In genomic region chr12:24838531-24838950, GRCh38 we compare ENCODE assay signal across 8 cellular contexts.
DNase-seq lines count a peak whose midpoint lies in the region; ATAC-seq and TF ChIP-seq lines count a peak whose summit lies in the region.

No MANE protein-coding gene starts in this region.

- H3K27me3 ChIP-seq in CD8-positive, alpha-beta T cell (ENCODE audit: insufficient read depth, low read length): no peaks in the 10 kb centered on the region

- DNase-seq in EL: peak; percentile 75
- peak; percentile 50 for DNase-seq in astrocyte of the hippocampus (ENCODE audit: low read depth, low spot score)
- no peak for DNase-seq in osteocyte (ENCODE audit: extremely low spot score, unreplicated experiment)
- DNase-seq in NCI-H187 treated with DMSO at 0.1 percent for 48 hours (lab: John Stamatoyannopoulos, UW): no peak
- no peak for DNase-seq in NAMALWA (ENCODE audit: low spot score)
- no peak for DNase-seq in CD8-positive, alpha-beta T cell

- no peaks in the 10 kb centered on the region for H3K9me3 ChIP-seq in CD8-positive, alpha-beta T cell (ENCODE audit: low read length)

- peaks cover 29% of the 10 kb centered on the region for H3K36me3 Mint-ChIP-seq in osteocyte (ENCODE audit: unreplicated experiment)
- H3K36me3 Mint-ChIP-seq in CD8-positive, alpha-beta T cell: no peaks in the 10 kb centered on the region

- no peak for TF ChIP-seq CTCF in osteocyte (IDR thresholded peaks at IDR 0.05)
- TF ChIP-seq CTCF in CD8-positive, alpha-beta T cell (IDR thresholded peaks at IDR 0.05): no peak

- peak overlapping the region; percentile 91 for H3K27ac Mint-ChIP-seq in osteocyte (ENCODE audit: unreplicated experiment)
- H3K27ac Mint-ChIP-seq in CD8-positive, alpha-beta T cell: no peak overlapping the region

- ATAC-seq in GM21360 (IDR thresholded peaks at IDR 0.05; ENCODE audit: unreplicated experiment) (peak; percentile 36), HG03521 (IDR thresholded peaks at IDR 0.05; ENCODE audit: unreplicated experiment) (peak; percentile 42)
- no peak for ATAC-seq in CD8-positive, alpha-beta T cell

- no peaks in the 10 kb centered on the region for H3K27me3 Mint-ChIP-seq in osteocyte (ENCODE audit: unreplicated experiment)
- H3K27me3 Mint-ChIP-seq in CD8-positive, alpha-beta T cell (ENCODE audit: low read depth): peaks cover 7% of the 10 kb centered on the region

- peaks cover 41% of the 10 kb centered on the region for H3K4me1 Mint-ChIP-seq in osteocyte (ENCODE audit: unreplicated experiment)
- peaks cover 10% of the 10 kb centered on the region for H3K4me1 Mint-ChIP-seq in CD8-positive, alpha-beta T cell (ENCODE audit: low read depth)

- no peak overlapping the region for H3K4me3 ChIP-seq in CD8-positive, alpha-beta T cell (ENCODE audit: low read depth, low read length)

- intact Hi-C loops in CD8-positive, alpha-beta T cell (cut with DNase I, micrococcal nuclease): loop anchor here in 1 of 2 experiments (5.0 kb wide), 1 partner anchor 1981 kb away; no protein-coding TSS in a partner anchor

- H3K4me3 Mint-ChIP-seq in osteocyte (ENCODE audit: unreplicated experiment): no peak overlapping the region
- H3K4me3 Mint-ChIP-seq in CD8-positive, alpha-beta T cell: no peak overlapping the region

- POLR2A ChIA-PET in CD8-positive, alpha-beta T cell (lab: Charles Lee): no interaction called here

- H3K27ac ChIP-seq in CD8-positive, alpha-beta T cell (ENCODE audit: low read depth, low read length): no peak overlapping the region

- no peaks in the 10 kb centered on the region for H3K9me3 Mint-ChIP-seq in osteocyte (ENCODE audit: unreplicated experiment)
- no peaks in the 10 kb centered on the region for H3K9me3 Mint-ChIP-seq in CD8-positive, alpha-beta T cell

- CTCF ChIA-PET in CD8-positive, alpha-beta T cell (lab: Charles Lee): interaction anchor here (1.3 kb wide), 1 partner anchor 1633 kb away, joined by 3 read pairs; no protein-coding TSS in a partner anchor

- no peaks in the 10 kb centered on the region for H3K4me1 ChIP-seq in CD8-positive, alpha-beta T cell (ENCODE audit: insufficient read depth, low read length)

- H3K36me3 ChIP-seq in CD8-positive, alpha-beta T cell (ENCODE audit: insufficient read depth, low read length): no peaks in the 10 kb centered on the region

Comparison
In these comparisons a context has a peak if more than half of its experiments do, and no peak if none do; other contexts are left out.
1. DNase-seq: peak in EL (single experiment) and astrocyte of the hippocampus (single experiment); none in osteocyte (single experiment), NCI-H187 treated with DMSO at 0.1 percent for 48 hours (single experiment), NAMALWA (single experiment) and CD8-positive, alpha-beta T cell (0 of 7).